In genomic region chr14:92362781-92363235, GRCh38 we compare ENCODE assay signal across 14 cellular contexts. TPM values are rescaled to one million over a fixed set of nuclear protein-coding genes. Genes with fewer than 3 reads are reported as not detected.
A peak's percentile ranks its signal among the peaks of the same experiment; 100 is the strongest.
DNase-seq lines count a peak whose midpoint lies in the region; ATAC-seq, FAIRE-seq and TF ChIP-seq lines count a peak whose summit lies in the region.
"Had no signal": no experiment of that assay in that cellular context is flagged by ENCODE, and none has a peak within 500 bp of the region (broad histone marks: within the 10 kb centered on the region; RNA-seq: fewer than 3 reads in every experiment).

No MANE protein-coding gene starts in this region.

- no peak overlapping the region for H3K4me2 ChIP-seq in astrocyte (ENCODE audit: low read length)

- H3K36me3 Mint-ChIP-seq in astrocyte (ENCODE audit: low read depth, unreplicated experiment) = no peaks in the 10 kb centered on the region

- H3K36me3 ChIP-seq in astrocyte (ENCODE audit: insufficient read depth, low read length) = no peaks in the 10 kb centered on the region
- H3K36me3 ChIP-seq: upper lobe of left lung had no signal

- H3K4me3 ChIP-seq in astrocyte (ENCODE audit: insufficient read depth, low read depth, low read length) = no peak overlapping the region
- H3K4me3 ChIP-seq: upper lobe of left lung had no signal

- H3K9ac ChIP-seq in astrocyte (ENCODE audit: low read length) = no peak overlapping the region

- no peaks in the 10 kb centered on the region for H3K9me3 ChIP-seq in astrocyte (ENCODE audit: insufficient read depth, low read depth, low read length)
- H3K9me3 ChIP-seq: upper lobe of left lung had no signal

- H3K27me3 ChIP-seq in astrocyte (ENCODE audit: insufficient read depth, low read length) = peaks cover 2% of the 10 kb centered on the region
- H3K27me3 ChIP-seq: upper lobe of left lung had no signal

- H3K9me3 Mint-ChIP-seq in astrocyte (ENCODE audit: unreplicated experiment) = peaks cover 2% of the 10 kb centered on the region
- H3K9me3 Mint-ChIP-seq: dendritic cell treated with granulocyte-macrophage colony-stimulating factor and Interleukin-4, amounts not matched to agents 40 ng/mL and 50 ng/mL, for 4 days had no signal

- no peaks in the 10 kb centered on the region for H3K4me1 Mint-ChIP-seq in astrocyte (ENCODE audit: low read depth, unreplicated experiment)

- no peaks in the 10 kb centered on the region for H3K79me2 ChIP-seq in astrocyte (ENCODE audit: insufficient read depth, low read length)

- no peak for FAIRE-seq in H54 (lab: Jason Lieb, UNC)
- FAIRE-seq in astrocyte (lab: Jason Lieb, UNC) = no peak
- FAIRE-seq: G401.6, HepG2 had no signal

- no peak for TF ChIP-seq POLR2A in H54 (IDR thresholded peaks at IDR 0.05; ENCODE audit: low read depth, low read length)
- TF ChIP-seq POLR2A in GM18505 (IDR thresholded peaks at IDR 0.05; ENCODE audit: borderline replicate concordance, extremely low read depth, insufficient read depth, insufficient read length) = no peak

- H3K27me3 Mint-ChIP-seq in astrocyte (ENCODE audit: low read depth, unreplicated experiment) = peaks cover 59% of the 10 kb centered on the region

- H4K20me1 ChIP-seq in astrocyte (ENCODE audit: insufficient read depth, low read length) = no peaks in the 10 kb centered on the region

- in situ Hi-C loops in GM13976 (cut with MboI; ENCODE audit: low sequenced_read_pairs, unreplicated experiment) = no loop called here

- ATAC-seq in GM19023 (IDR thresholded peaks at IDR 0.05; ENCODE audit: unreplicated experiment) (no peak), HG02623 (IDR thresholded peaks at IDR 0.05; ENCODE audit: unreplicated experiment) (no peak), GM18505 (IDR thresholded peaks at IDR 0.05; ENCODE audit: unreplicated experiment) (no peak)
- ATAC-seq: HepG2, T-helper 17 cell had no signal

- no peak overlapping the region for H2AFZ ChIP-seq in astrocyte (ENCODE audit: low read depth, low read length)

- TF ChIP-seq CTCF in astrocyte (IDR thresholded peaks at IDR 0.05; ENCODE audit: insufficient read depth, low read depth, low read length) (no peak), GM13976 (IDR thresholded peaks at IDR 0.05; ENCODE audit: borderline replicate concordance, control extremely low read depth, extremely low read depth, insufficient read depth, missing control alignments) (no peak)

- no peak overlapping the region for H3K4me3 Mint-ChIP-seq in astrocyte (ENCODE audit: unreplicated experiment)
- H3K4me3 Mint-ChIP-seq: dendritic cell treated with granulocyte-macrophage colony-stimulating factor and Interleukin-4, amounts not matched to agents 40 ng/mL and 50 ng/mL, for 4 days; T-helper 17 cell had no signal

- H3K27ac Mint-ChIP-seq in astrocyte (ENCODE audit: unreplicated experiment) = peak overlapping the region; percentile 62
- H3K27ac Mint-ChIP-seq: dendritic cell treated with granulocyte-macrophage colony-stimulating factor and Interleukin-4, amounts not matched to agents 40 ng/mL and 50 ng/mL, for 4 days had no signal

- no peak overlapping the region for H3K27ac ChIP-seq in astrocyte (ENCODE audit: low read depth, low read length)
- H3K27ac ChIP-seq: upper lobe of left lung had no signal

- DNase-seq in CD1c-positive myeloid dendritic cell (ENCODE audit: extremely low spot score) = peak; percentile 27
- DNase-seq in H54 (ENCODE audit: insufficient read length, low spot score) = peak; percentile 32
- peak; percentile 27 for DNase-seq in astrocyte (ENCODE audit: low read depth)
- peak; percentile 19 for DNase-seq in midbrain (lab: John Stamatoyannopoulos, UW)
- DNase-seq in GM13976 (ENCODE audit: low spot score) = no peak
- DNase-seq: activated T-cell treated with anti-CD3 and anti-CD28 coated beads, Interleukin-2, amount 50 U/mL, for 48 hours; T-helper 17 cell had no signal

- H3K4me1 ChIP-seq in astrocyte (ENCODE audit: insufficient read depth, low read length) = no peaks in the 10 kb centered on the region
- H3K4me1 ChIP-seq: upper lobe of left lung had no signal

RNA-seq across cellular contexts. Expression of gene SLC24A4, which starts 39.8 kb away (rescaled TPM):
- not detected in 2 replicates for total RNA-seq in astrocyte
- total RNA-seq: HepG2 had no signal
